12 cellular contexts compared by ENCODE assay signal in genomic region chr2:37982847-37983246, GRCh38.
"Had no signal": no experiment of that assay in that cellular context is flagged by ENCODE, and none has a peak within 500 bp of the region (broad histone marks: within the 10 kb centered on the region; RNA-seq: fewer than 3 reads in every experiment).

No MANE protein-coding gene starts in this region.

- H3K27ac Mint-ChIP-seq: activated CD4-positive, alpha-beta memory T cell treated with anti-CD3 and anti-CD28 coated beads, Interleukin-2, amount 10 ng/mL, durations not matched to agents 7 days and 5 days; activated CD4-positive, alpha-beta T cell treated with anti-CD3 and anti-CD28 coated beads for 36 hours; activated naive CD4-positive, alpha-beta T cell treated with anti-CD3 and anti-CD28 coated beads, Interleukin-2, amount 10 ng/mL, durations not matched to agents 7 days and 5 days; activated naive CD8-positive, alpha-beta T cell treated with anti-CD3 and anti-CD28 coated beads for 36 hours; activated T-helper 2 cell treated with anti-CD3 and anti-CD28 coated beads, Interferon-gamma antibody, Interleukin-2, Interleukin-4, amounts not matched to agents 10 μg/mL and 5 μg/mL and 100 μg/mL, durations not matched to agents 14 hours and 24 hours and 36 hours had no signal

- DNase-seq: activated naive CD8-positive, alpha-beta T cell treated with anti-CD3 and anti-CD28 coated beads for 36 hours; cerebellar nuclear complex; NCI-H1417 treated with DMSO at 0.1 percent for 48 hours; NCI-H2029; NCI-H510A; SIG-M5 had no signal

- H3K36me3 Mint-ChIP-seq: activated naive CD4-positive, alpha-beta T cell treated with anti-CD3 and anti-CD28 coated beads, Interleukin-2, amount 10 ng/mL, durations not matched to agents 7 days and 5 days had no signal

- H3K4me1 Mint-ChIP-seq: activated naive CD4-positive, alpha-beta T cell treated with anti-CD3 and anti-CD28 coated beads, Interleukin-2, amount 10 ng/mL, durations not matched to agents 7 days and 5 days had no signal

- H3K27me3 Mint-ChIP-seq: activated CD4-positive, alpha-beta memory T cell treated with anti-CD3 and anti-CD28 coated beads, Interleukin-2, amount 10 ng/mL, durations not matched to agents 7 days and 5 days; activated naive CD4-positive, alpha-beta T cell treated with anti-CD3 and anti-CD28 coated beads, Interleukin-2, amount 10 ng/mL, durations not matched to agents 7 days and 5 days; activated naive CD8-positive, alpha-beta T cell treated with anti-CD3 and anti-CD28 coated beads for 36 hours had no signal

- H3K9me3 ChIP-seq: adrenal gland had no signal

- H3K4me3 Mint-ChIP-seq: activated CD4-positive, alpha-beta memory T cell treated with anti-CD3 and anti-CD28 coated beads, Interleukin-2, amount 10 ng/mL, durations not matched to agents 7 days and 5 days; activated CD4-positive, alpha-beta T cell treated with anti-CD3 and anti-CD28 coated beads for 36 hours; activated naive CD4-positive, alpha-beta T cell treated with anti-CD3 and anti-CD28 coated beads, Interleukin-2, amount 10 ng/mL, durations not matched to agents 7 days and 5 days; T-helper 17 cell had no signal

- H3K4me3 ChIP-seq: adrenal gland had no signal

- H3K27me3 ChIP-seq: adrenal gland had no signal

- H3K27ac ChIP-seq: adrenal gland had no signal

- H3K9me3 Mint-ChIP-seq: activated CD4-positive, alpha-beta memory T cell treated with anti-CD3 and anti-CD28 coated beads, Interleukin-2, amount 10 ng/mL, durations not matched to agents 7 days and 5 days; activated naive CD4-positive, alpha-beta T cell treated with anti-CD3 and anti-CD28 coated beads, Interleukin-2, amount 10 ng/mL, durations not matched to agents 7 days and 5 days; activated naive CD8-positive, alpha-beta T cell treated with anti-CD3 and anti-CD28 coated beads for 36 hours; activated T-helper 2 cell treated with anti-CD3 and anti-CD28 coated beads, Interferon-gamma antibody, Interleukin-2, Interleukin-4, amounts not matched to agents 10 μg/mL and 5 μg/mL and 100 μg/mL, durations not matched to agents 14 hours and 24 hours and 36 hours had no signal

- H3K36me3 ChIP-seq: adrenal gland had no signal
